7 cellular contexts compared by ENCODE assay signal in the genomic region with DNA sequence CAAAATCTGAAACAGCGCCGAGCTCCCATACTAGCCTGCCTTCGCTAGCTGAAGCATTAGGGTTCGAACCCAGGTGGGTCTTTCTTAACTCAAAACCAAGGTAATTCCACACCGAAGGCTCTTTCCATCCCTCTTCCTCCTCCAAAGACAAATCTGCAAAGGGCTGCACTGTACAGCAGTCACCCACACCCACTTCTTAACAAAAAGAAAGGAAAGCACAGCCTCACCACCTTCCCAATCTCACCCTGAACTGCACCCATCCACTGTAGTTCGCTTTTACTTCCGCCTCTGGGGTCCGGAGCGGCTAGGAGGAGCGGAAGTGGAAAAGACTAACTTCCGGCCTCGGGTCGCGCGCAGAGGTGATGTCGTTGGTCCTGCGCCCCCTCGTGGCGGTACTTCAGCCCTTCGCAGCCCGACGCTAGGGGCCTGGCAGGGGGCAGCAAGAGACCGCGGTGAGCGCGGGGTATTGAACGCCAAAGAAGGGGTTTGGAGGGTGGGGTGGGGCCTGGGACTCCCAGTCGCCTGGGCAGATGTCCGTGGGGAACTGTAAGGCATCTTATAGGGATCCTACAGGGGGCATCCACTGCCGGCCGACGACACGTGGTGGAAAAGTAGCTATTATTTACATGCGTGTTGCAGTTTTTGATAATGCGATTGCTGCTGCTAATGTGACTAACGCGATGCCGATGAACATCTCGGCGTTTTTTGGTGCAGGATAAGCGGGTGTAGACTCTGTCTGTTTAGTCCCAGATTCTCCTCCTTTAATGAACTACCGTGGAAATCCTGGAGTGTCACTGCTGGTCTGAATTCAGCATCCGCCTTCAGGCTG. TPM values are rescaled to one million over a fixed set of nuclear protein-coding genes. Genes with fewer than 3 reads are reported as not detected.
DNase-seq lines count a peak whose midpoint lies in the region; ATAC-seq and FAIRE-seq lines count a peak whose summit lies in the region.

A gene with protein sequence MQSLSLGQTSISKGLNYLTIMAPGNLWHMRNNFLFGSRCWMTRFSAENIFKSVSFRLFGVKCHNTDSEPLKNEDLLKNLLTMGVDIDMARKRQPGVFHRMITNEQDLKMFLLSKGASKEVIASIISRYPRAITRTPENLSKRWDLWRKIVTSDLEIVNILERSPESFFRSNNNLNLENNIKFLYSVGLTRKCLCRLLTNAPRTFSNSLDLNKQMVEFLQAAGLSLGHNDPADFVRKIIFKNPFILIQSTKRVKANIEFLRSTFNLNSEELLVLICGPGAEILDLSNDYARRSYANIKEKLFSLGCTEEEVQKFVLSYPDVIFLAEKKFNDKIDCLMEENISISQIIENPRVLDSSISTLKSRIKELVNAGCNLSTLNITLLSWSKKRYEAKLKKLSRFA (minus strand): TSS at position 290 of the 829 bp plus-strand sequence. CDS start 619 bp downstream, outside the sequence.

- peak; percentile 97 for FAIRE-seq in GM18507 (lab: Jason Lieb, UNC)

- DNase-seq in GM18507 (ENCODE audit: extremely low spot score, insufficient read length, low read depth) (peak; percentile 73), NCI-H2029 (lab: John Stamatoyannopoulos, UW) (peak; percentile 92), T-helper 9 cell (peak; percentile 92), astrocyte of the hippocampus (ENCODE audit: low read depth, low spot score) (peak; percentile 98), hypothalamus (lab: John Stamatoyannopoulos, UW) (peak; percentile 34 to 93 (median 81)), sciatic nerve (ENCODE audit: low spot score) (peak; percentile 95)

- ATAC-seq in HG02981 (IDR thresholded peaks at IDR 0.05; ENCODE audit: unreplicated experiment) (peak; percentile 98), sciatic nerve (peak; percentile 99)

- intact Hi-C loops in sciatic nerve (cut with DNase I) = no loop called here

RNA-seq across cellular contexts. Expression of the gene that starts here (rescaled TPM):
- 17.5 TPM for total RNA-seq in sciatic nerve

Comparison
In these comparisons a context has a peak if more than half of its experiments do, and no peak if none do; other contexts are left out.
1. Peak in every context shown above with its lines: DNase-seq and ATAC-seq.